Comparison of ENCODE assay signal across 9 cellular contexts in the genomic region with DNA sequence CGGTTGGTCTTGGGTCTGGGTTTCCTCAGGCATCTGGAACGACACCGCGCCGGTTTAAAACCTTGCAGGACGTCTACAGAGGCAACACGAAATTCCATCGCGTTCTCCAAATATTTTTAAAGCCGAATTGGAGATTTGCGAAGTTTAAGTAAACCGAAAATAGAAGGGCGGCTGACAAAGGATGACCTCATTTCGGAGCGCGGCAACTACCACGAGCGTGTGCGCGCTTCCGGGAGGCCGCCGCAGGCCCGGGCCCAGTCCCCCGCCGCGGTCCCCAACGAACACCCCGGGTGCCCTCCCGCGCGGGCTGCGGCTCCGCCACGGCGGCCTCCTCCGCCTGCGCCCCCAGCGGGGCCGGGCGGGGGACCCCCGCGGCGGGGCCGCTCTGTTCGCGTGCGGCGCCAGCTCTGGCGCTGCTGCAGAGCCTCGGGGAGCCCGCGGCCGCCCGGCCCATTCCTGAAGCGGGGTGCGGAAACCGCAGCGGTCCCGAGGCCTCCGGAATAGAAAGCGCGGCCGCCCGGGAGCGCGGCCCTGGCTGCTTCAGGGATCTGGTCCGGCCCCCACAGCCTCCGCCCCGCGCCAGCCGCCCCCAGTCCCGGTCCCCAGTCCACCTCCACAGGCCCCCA. TPM values are rescaled to one million over a fixed set of nuclear protein-coding genes. Genes with fewer than 3 reads are reported as not detected.
DNase-seq lines count a peak whose midpoint lies in the region; ATAC-seq, FAIRE-seq and TF ChIP-seq lines count a peak whose summit lies in the region.
"Had no signal": no experiment of that assay in that cellular context is flagged by ENCODE, and none has a peak within 500 bp of the region (broad histone marks: within the 10 kb centered on the region; RNA-seq: fewer than 3 reads in every experiment).

No MANE protein-coding gene starts in this region.

- peaks cover 44% of the 10 kb centered on the region for H3K36me3 ChIP-seq in CD4-positive, alpha-beta memory T cell (ENCODE audit: insufficient read depth, low read length)
- peaks cover 49% of the 10 kb centered on the region for H3K36me3 ChIP-seq in WERI-Rb-1
- H3K36me3 ChIP-seq in HepG2 (replicated peaks in 1 of 2; ENCODE audit: control insufficient read depth in 1 of 2, insufficient read depth in 2 of 2, low read length in 2 of 2), result peaks cover 18 to 36% of the 10 kb centered on the region in 2 experiments

- POLR2A ChIA-PET in CD4-positive, alpha-beta memory T cell (lab: Charles Lee; ENCODE audit: partially characterized antibody), result interaction anchor here (0.6 to 1.2 kb wide), 4 partner anchors 10 to 329 kb away, joined by 3 read pairs; a partner anchor contains a TSS
- POLR2A ChIA-PET in HepG2 (lab: Yijun Ruan, JAX), result interaction anchor here (1.4 kb wide), 1 partner anchor 34 kb away, joined by 3 read pairs; no protein-coding TSS in a partner anchor

- 0% methylated on average over 9 of the region's 73 CpGs for WGBS in HepG2 (ENCODE audit: low lambda C conversion rate)

- H3K9ac ChIP-seq in HepG2 (ENCODE audit: insufficient read depth, low read depth, low read length), result peak overlapping the region; percentile 96

- TF ChIP-seq EP300 in HepG2 (IDR thresholded peaks at IDR 0.05; ENCODE audit: low read depth in 2 of 2, low read length in 2 of 2) (no peak), HepG2 (CRISPR knock-in tag; IDR thresholded peaks at IDR 0.05; ENCODE audit: borderline replicate concordance) (no peak)

- peak overlapping the region; percentile 66 to 80 for H3K4me3 ChIP-seq in CD4-positive, alpha-beta memory T cell (ENCODE audit: low read length in 2 of 2)
- H3K4me3 ChIP-seq in WERI-Rb-1 (ENCODE audit: low read depth, low read length), result peak overlapping the region; percentile 77
- peak overlapping the region; percentile 87 for H3K4me3 ChIP-seq in choroid plexus epithelial cell (ENCODE audit: low read depth, low read length)
- H3K4me3 ChIP-seq in HepG2 (replicated peaks in 1 of 3; ENCODE audit: insufficient read depth in 1 of 3, low read depth in 2 of 3, low read length in 3 of 3), result peak overlapping the region; percentile 84 to 91 (median 90)

- DNase-seq in CD4-positive, alpha-beta memory T cell, result peak; percentile 78 to 85 (median 83)
- DNase-seq in WERI-Rb-1 (no peak), choroid plexus epithelial cell (ENCODE audit: low read depth) (peak; percentile 73), HepG2 (ENCODE audit: low spot score) (no peak), OCI-M2 (lab: John Stamatoyannopoulos, UW; ENCODE audit: unreplicated experiment) (no peak)
- DNase-seq in stimulated activated CD4-positive, alpha-beta T cell treated with anti-CD3 and anti-CD28 coated beads, TNF-alpha, amount 100 ng/mL, for 1 hour (ENCODE audit: low read depth in 3 of 3, low spot score in 1 of 3), result peak; percentile 24 to 42 (median 28)

- BruUV-seq in HepG2 (replicated peaks; lab: Mats Ljungman, UMichigan), result no TSS peak

- TF ChIP-seq CTCF in WERI-Rb-1 (IDR thresholded peaks at IDR 0.05; ENCODE audit: low read depth, low read length) (no peak), choroid plexus epithelial cell (conservative IDR thresholded peaks at IDR 0.05; ENCODE audit: low read depth, low read length) (no peak), HepG2 (CRISPR knock-in tag; IDR thresholded peaks at IDR 0.05) (no peak)

- no peak for FAIRE-seq in HepG2 (lab: Jason Lieb, UNC)
- FAIRE-seq: TTC549 had no signal

- intact Hi-C loops in CD4-positive, alpha-beta memory T cell (cut with micrococcal nuclease), result loop anchor here (2.0 to 5.0 kb wide), 5 partner anchors 34 to 690 kb away; a partner anchor contains a TSS
- intact Hi-C loops in HepG2 (cut with micrococcal nuclease; ENCODE audit: unreplicated experiment), result loop anchor here (2.0 kb wide), 1 partner anchor 124 kb away; no protein-coding TSS in a partner anchor

- H3K27ac ChIP-seq in CD4-positive, alpha-beta memory T cell (ENCODE audit: low read depth, low read length), result peak overlapping the region; percentile 94
- H3K27ac ChIP-seq in WERI-Rb-1, result peak overlapping the region; percentile 96
- peak overlapping the region; percentile 83 for H3K27ac ChIP-seq in HepG2 (ENCODE audit: extremely low read length, insufficient read depth, low read length)

- no peaks in the 10 kb centered on the region for H3K27me3 ChIP-seq in CD4-positive, alpha-beta memory T cell (ENCODE audit: insufficient read depth, low read length)
- H3K27me3 ChIP-seq in WERI-Rb-1 (ENCODE audit: insufficient read depth, low read depth, severe bottlenecking) (no peaks in the 10 kb centered on the region), HepG2 (ENCODE audit: control insufficient read depth in 1 of 2, insufficient read depth in 2 of 2, low read length in 2 of 2) (no peaks in the 10 kb centered on the region; a peak in 1 of 5 replicates)

- peak overlapping the region; percentile 91 to 99 (median 96) for H3K4me3 Mint-ChIP-seq in CD4-positive, alpha-beta memory T cell
- peak overlapping the region; percentile 91 to 100 (median 96) for H3K4me3 Mint-ChIP-seq in IgD-negative memory B cell

- CTCF ChIA-PET in CD4-positive, alpha-beta memory T cell (lab: Charles Lee; ENCODE audit: partially characterized antibody), result interaction anchor here (1.6 to 4.0 kb wide), 2 partner anchors 10 to 227 kb away, joined by 7 to 19 read pairs; no protein-coding TSS in a partner anchor
- CTCF ChIA-PET in HepG2 (lab: Yijun Ruan, JAX; ENCODE audit: low intra/inter-chr PET ratio, low total read pairs), result interaction anchor here (0.9 kb wide), 1 partner anchor 10 kb away, joined by 3 read pairs; no protein-coding TSS in a partner anchor

- ATAC-seq in GM21360 (IDR thresholded peaks at IDR 0.05; ENCODE audit: unreplicated experiment), result peak; percentile 15
- ATAC-seq in HepG2, result peak; percentile 9

- H3K79me2 ChIP-seq in HepG2 (ENCODE audit: insufficient read depth, low read length), result peaks cover 40% of the 10 kb centered on the region

- H3K36me3 Mint-ChIP-seq in CD4-positive, alpha-beta memory T cell, result peaks cover 44 to 53% of the 10 kb centered on the region in 2 donors
- H3K36me3 Mint-ChIP-seq in IgD-negative memory B cell, result peaks cover 8% of the 10 kb centered on the region

- no peaks in the 10 kb centered on the region for H3K9me3 ChIP-seq in CD4-positive, alpha-beta memory T cell (ENCODE audit: control insufficient read depth in 1 of 2, low read length in 2 of 2)
- no peaks in the 10 kb centered on the region for H3K9me3 ChIP-seq in WERI-Rb-1 (ENCODE audit: severe bottlenecking)
- no peaks in the 10 kb centered on the region for H3K9me3 ChIP-seq in HepG2 (ENCODE audit: low read length)

- no peak for TF ChIP-seq RAD21 in HepG2 (CRISPR knock-in tag; IDR thresholded peaks at IDR 0.05)

- peaks cover 31% of the 10 kb centered on the region for H4K20me1 ChIP-seq in HepG2 (ENCODE audit: insufficient read depth, low read length)

- no peak overlapping the region for H2AFZ ChIP-seq in HepG2 (ENCODE audit: low read length)

- peak overlapping the region; percentile 93 to 99 (median 97) for H3K27ac Mint-ChIP-seq in CD4-positive, alpha-beta memory T cell
- H3K27ac Mint-ChIP-seq in IgD-negative memory B cell, result peak overlapping the region; percentile 93 to 95 (median 95)

- H3K4me1 ChIP-seq in CD4-positive, alpha-beta memory T cell (ENCODE audit: insufficient read depth, low read length), result peaks cover 58% of the 10 kb centered on the region
- H3K4me1 ChIP-seq in HepG2 (ENCODE audit: insufficient read depth, low read length), result peaks cover 54% of the 10 kb centered on the region

- no peak for TF ChIP-seq POLR2A in HepG2 (IDR thresholded peaks at IDR 0.05; ENCODE audit: insufficient read depth in 1 of 2, low read depth in 2 of 2, low read length in 2 of 2)

- H3K27me3 Mint-ChIP-seq in CD4-positive, alpha-beta memory T cell, result no peaks in the 10 kb centered on the region
- H3K27me3 Mint-ChIP-seq in IgD-negative memory B cell, result no peaks in the 10 kb centered on the region

- H3K4me2 ChIP-seq in HepG2 (ENCODE audit: low read depth, low read length), result peak overlapping the region; percentile 78

- in situ Hi-C loops in HepG2 (cut with HindIII; ENCODE audit: extremely low pct_ligation_motif_present, low pct_unique_long_range_greater_than_20kb), result loop anchor here (25.0 kb wide), 1 partner anchor 374 kb away; no protein-coding TSS in a partner anchor

- H3K9me3 Mint-ChIP-seq in CD4-positive, alpha-beta memory T cell, result peaks cover 0 to 4% (median 0%) of the 10 kb centered on the region in 8 donors
- no peaks in the 10 kb centered on the region for H3K9me3 Mint-ChIP-seq in IgD-negative memory B cell

- H3K4me1 Mint-ChIP-seq in CD4-positive, alpha-beta memory T cell, result peaks cover 50 to 75% (median 62%) of the 10 kb centered on the region in 4 donors
- H3K4me1 Mint-ChIP-seq in IgD-negative memory B cell, result peaks cover 25 to 51% (median 48%) of the 10 kb centered on the region in 3 donors

RNA-seq across cellular contexts. Expression of a gene that starts 0.4 kb away (rescaled TPM):
- 100 to 1,000 TPM; 275 to 297 TPM for total RNA-seq in CD4-positive, alpha-beta memory T cell
- polyA plus RNA-seq in CD4-positive, alpha-beta memory T cell, result 100 to 1,000 TPM; 191 to 515 TPM
- polyA plus RNA-seq in IgD-negative memory B cell, result 372 TPM
- 636 and 1,509 TPM in 2 replicates for total RNA-seq in HepG2 (2016; rRNA removed; fragmentation: Illumina TruSeq; extraction: Trizol)
- total RNA-seq in HepG2 (2016; cell fraction: cytosol; rRNA removed; fragmentation: Illumina TruSeq; extraction: Trizol; ENCODE audit: low read depth), result 68.9 and 73.7 TPM in 2 replicates
- total RNA-seq in HepG2 (2016; cell fraction: insoluble cytoplasmic fraction; rRNA removed; fragmentation: Illumina TruSeq; extraction: Trizol), result 651 and 1,441 TPM in 2 replicates
- total RNA-seq in HepG2 (2016; cell fraction: membrane; rRNA removed; fragmentation: Illumina TruSeq; extraction: Trizol), result 133 and 157 TPM in 2 replicates
- total RNA-seq in HepG2 (2016; cell fraction: nucleus; rRNA removed; fragmentation: Illumina TruSeq; extraction: Trizol), result 507 and 548 TPM in 2 replicates
- 205 and 262 TPM in 2 replicates for polyA plus RNA-seq in HepG2 (2011; rRNA removed)
- polyA plus RNA-seq in HepG2 (2011; cell fraction: cytosol; rRNA removed), result 127 and 221 TPM in 2 replicates
- polyA plus RNA-seq in HepG2 (2011; cell fraction: nucleus; rRNA removed), result 46.7 and 79.9 TPM in 2 replicates
- 319 and 504 TPM in 2 replicates for polyA plus RNA-seq in HepG2 (2012)
- polyA plus RNA-seq in HepG2 (2016; cell fraction: cytosol; fragmentation: Illumina TruSeq; extraction: Trizol; ENCODE audit: low read depth), result 49.1 and 55.8 TPM in 2 replicates
- polyA plus RNA-seq in HepG2 (2016; cell fraction: insoluble cytoplasmic fraction; fragmentation: Illumina TruSeq; extraction: Trizol; ENCODE audit: low read depth), result 1,691 and 1,814 TPM in 2 replicates
- 108 and 125 TPM in 2 replicates for polyA plus RNA-seq in HepG2 (2016; cell fraction: membrane; fragmentation: Illumina TruSeq; extraction: Trizol; ENCODE audit: low read depth)
- 669 and 675 TPM in 2 replicates for polyA plus RNA-seq in HepG2 (2016; cell fraction: nucleus; fragmentation: Illumina TruSeq; extraction: Trizol; ENCODE audit: insufficient read depth, low read depth)
- 117 and 458 TPM in 2 replicates for polyA minus RNA-seq in HepG2 (2011; rRNA and poly(A)+ RNA removed; ENCODE audit: low replicate concordance)
- polyA minus RNA-seq in HepG2 (2011; cell fraction: cytosol; rRNA and poly(A)+ RNA removed), result 494 and 532 TPM in 2 replicates
- 134 and 221 TPM in 2 replicates for polyA minus RNA-seq in HepG2 (2011; cell fraction: nucleus; rRNA and poly(A)+ RNA removed)

RNA-seq across cellular contexts. Expression of a gene that starts 53.2 kb away (rescaled TPM):
- 10 to 100 TPM; 56.8 to 57.9 TPM for total RNA-seq in CD4-positive, alpha-beta memory T cell
- 10 to 100 TPM; 18.8 to 22.3 TPM for polyA plus RNA-seq in CD4-positive, alpha-beta memory T cell
- polyA plus RNA-seq in IgD-negative memory B cell, result 14.9 TPM
- 23.2 and 30.5 TPM in 2 replicates for total RNA-seq in HepG2 (2016; rRNA removed; fragmentation: Illumina TruSeq; extraction: Trizol)
- total RNA-seq in HepG2 (2016; cell fraction: cytosol; rRNA removed; fragmentation: Illumina TruSeq; extraction: Trizol; ENCODE audit: low read depth), result 24.1 and 25.7 TPM in 2 replicates
- total RNA-seq in HepG2 (2016; cell fraction: insoluble cytoplasmic fraction; rRNA removed; fragmentation: Illumina TruSeq; extraction: Trizol), result 25.8 and 28.7 TPM in 2 replicates
- 29.7 and 34.1 TPM in 2 replicates for total RNA-seq in HepG2 (2016; cell fraction: membrane; rRNA removed; fragmentation: Illumina TruSeq; extraction: Trizol)
- total RNA-seq in HepG2 (2016; cell fraction: nucleus; rRNA removed; fragmentation: Illumina TruSeq; extraction: Trizol), result 22.4 and 24.2 TPM in 2 replicates
- 10.4 and 11.6 TPM in 2 replicates for polyA plus RNA-seq in HepG2 (2011; rRNA removed)
- polyA plus RNA-seq in HepG2 (2011; cell fraction: cytosol; rRNA removed), result 9.4 and 10.2 TPM in 2 replicates
- polyA plus RNA-seq in HepG2 (2011; cell fraction: nucleus; rRNA removed), result 11.4 and 12.2 TPM in 2 replicates
- polyA plus RNA-seq in HepG2 (2012), result 10.7 and 12.8 TPM in 2 replicates
- polyA plus RNA-seq in HepG2 (2016; cell fraction: cytosol; fragmentation: Illumina TruSeq; extraction: Trizol; ENCODE audit: low read depth), result 3.0 and 3.7 TPM in 2 replicates
- 25.3 and 26.3 TPM in 2 replicates for polyA plus RNA-seq in HepG2 (2016; cell fraction: insoluble cytoplasmic fraction; fragmentation: Illumina TruSeq; extraction: Trizol; ENCODE audit: low read depth)
- polyA plus RNA-seq in HepG2 (2016; cell fraction: membrane; fragmentation: Illumina TruSeq; extraction: Trizol; ENCODE audit: low read depth), result 7.5 and 8.4 TPM in 2 replicates
- 25.1 and 26.7 TPM in 2 replicates for polyA plus RNA-seq in HepG2 (2016; cell fraction: nucleus; fragmentation: Illumina TruSeq; extraction: Trizol; ENCODE audit: insufficient read depth, low read depth)
- 27.9 and 31.3 TPM in 2 replicates for polyA minus RNA-seq in HepG2 (2011; rRNA and poly(A)+ RNA removed; ENCODE audit: low replicate concordance)
- 14.9 and 18.5 TPM in 2 replicates for polyA minus RNA-seq in HepG2 (2011; cell fraction: cytosol; rRNA and poly(A)+ RNA removed)
- polyA minus RNA-seq in HepG2 (2011; cell fraction: nucleus; rRNA and poly(A)+ RNA removed), result 27.6 and 29.8 TPM in 2 replicates

Comparison
In these comparisons a context has a peak if more than half of its experiments do, and no peak if none do; other contexts are left out.
1. DNase-seq: peak in CD4-positive, alpha-beta memory T cell (5 of 5), choroid plexus epithelial cell (single experiment) and stimulated activated CD4-positive, alpha-beta T cell treated with anti-CD3 and anti-CD28 coated beads, TNF-alpha, amount 100 ng/mL, for 1 hour (3 of 3); none in WERI-Rb-1 (single experiment), HepG2 (single experiment) and OCI-M2 (single experiment).
2. Peak in every context shown above with its lines, with median percentiles within 50 percentile points of each other: H3K27ac ChIP-seq and H3K4me3 ChIP-seq.